Comparison of ENCODE assay signal across 8 cellular contexts in genomic region chr22:30302810-30303138, GRCh38. TPM values are rescaled to one million over a fixed set of nuclear protein-coding genes. Genes with fewer than 3 reads are reported as not detected.
A peak's percentile ranks its signal among the peaks of the same experiment; 100 is the strongest.
DNase-seq lines count a peak whose midpoint lies in the region; ATAC-seq and TF ChIP-seq lines count a peak whose summit lies in the region.
"Had no signal": no experiment of that assay in that cellular context is flagged by ENCODE, and none has a peak within 500 bp of the region (broad histone marks: within the 10 kb centered on the region; RNA-seq: fewer than 3 reads in every experiment).

No MANE protein-coding gene starts in this region.

- H3K27ac ChIP-seq in HL-60 (replicated peaks) (peak overlapping the region; percentile 50), trophoblast cell (ENCODE audit: low read depth, low read length) (peak overlapping the region; percentile 82)

- no peak overlapping the region for H4K12ac ChIP-seq in trophoblast cell (ENCODE audit: low read depth, low read length)

- H3K27me3 ChIP-seq in HL-60 (ENCODE audit: insufficient read depth, poor library complexity, severe bottlenecking) (no peaks in the 10 kb centered on the region), trophoblast cell (ENCODE audit: insufficient read depth, low read length) (no peaks in the 10 kb centered on the region)

- no CpG with 5 or more reads among the region's 5 CpGs for WGBS in trophoblast cell (ENCODE audit: extremely low coverage, insufficient coverage, insufficient read length)

- H3K4me2 ChIP-seq in trophoblast cell (ENCODE audit: low read length) = no peak overlapping the region

- peak overlapping the region; percentile 12 for H2BK120ac ChIP-seq in trophoblast cell (ENCODE audit: insufficient read depth, low read length, poor library complexity)

- ATAC-seq in GM21447 (IDR thresholded peaks at IDR 0.05; ENCODE audit: unreplicated experiment) = no peak

- no peaks in the 10 kb centered on the region for H3K9me3 ChIP-seq in trophoblast cell (ENCODE audit: insufficient read depth, low read depth, low read length)

- no peak for DNase-seq in HL-60 (ENCODE audit: low read depth in 1 of 2, low spot score in 1 of 2)
- peak; percentile 70 for DNase-seq in amniotic epithelial cell (ENCODE audit: low read depth)
- DNase-seq in trophoblast cell = peak; percentile 62 to 74
- no peak for DNase-seq in HUDEP-2 (lab: John Stamatoyannopoulos, UW; ENCODE audit: unreplicated experiment in 76 of 76)
- DNase-seq in GM19240 (ENCODE audit: insufficient read length, low spot score) = no peak
- DNase-seq: NCI-H1417 treated with DMSO at 0.1 percent for 48 hours, T-helper 9 cell had no signal

- TF ChIP-seq CTCF in HL-60 (IDR thresholded peaks at IDR 0.05; ENCODE audit: insufficient read depth, low read length) = no peak

- peaks cover 58 to 74% of the 10 kb centered on the region in 2 experiments for H3K4me1 ChIP-seq in trophoblast cell (ENCODE audit: control insufficient read depth in 1 of 2, insufficient read depth in 2 of 2, low read length in 2 of 2)

- H3K18ac ChIP-seq in trophoblast cell (ENCODE audit: low read length) = peak overlapping the region; percentile 15

- H3K79me1 ChIP-seq in trophoblast cell (ENCODE audit: low read length) = peaks cover 44% of the 10 kb centered on the region

- peak overlapping the region; percentile 24 for H2AK5ac ChIP-seq in trophoblast cell (ENCODE audit: low read length)

- H2AFZ ChIP-seq in trophoblast cell (ENCODE audit: insufficient read depth, low read length, poor library complexity) = no peak overlapping the region

- H4K8ac ChIP-seq in trophoblast cell (ENCODE audit: low read depth, low read length) = peak overlapping the region; percentile 12

- H3K79me2 ChIP-seq in trophoblast cell (ENCODE audit: control insufficient read depth, insufficient read depth, low read length, poor library complexity) = peaks cover 23% of the 10 kb centered on the region

- H2BK5ac ChIP-seq in trophoblast cell (ENCODE audit: low read depth, low read length, poor library complexity) = peak overlapping the region; percentile 44

- H3K4me3 ChIP-seq in HL-60 (replicated peaks; ENCODE audit: insufficient read depth, low read length) (no peak overlapping the region), trophoblast cell (ENCODE audit: low read depth, low read length) (no peak overlapping the region)

- H3K9ac ChIP-seq in trophoblast cell (ENCODE audit: low read length) = no peak overlapping the region

- H3K4ac ChIP-seq in trophoblast cell (ENCODE audit: low read depth, low read length) = peak overlapping the region; percentile 18

- peak overlapping the region; percentile 4 for H2BK12ac ChIP-seq in trophoblast cell (ENCODE audit: low read length)

- H3K36me3 ChIP-seq in trophoblast cell (ENCODE audit: control insufficient read depth in 1 of 2, insufficient read depth in 2 of 2, low read length in 2 of 2) = peaks cover 47 to 56% of the 10 kb centered on the region in 2 experiments

- no peak overlapping the region for H3K23ac ChIP-seq in trophoblast cell (ENCODE audit: low read length)

- H4K91ac ChIP-seq in trophoblast cell (ENCODE audit: low read depth, low read length) = peak overlapping the region; percentile 61

- H3K14ac ChIP-seq in trophoblast cell (ENCODE audit: low read length) = peak overlapping the region; percentile 27

RNA-seq across cellular contexts. Expression of gene CASTOR1, which starts 13.5 kb away (rescaled TPM):
- 41.1 and 44.2 TPM in 2 replicates for polyA plus RNA-seq in trophoblast cell (2013)

RNA-seq across cellular contexts. Expression of gene TBC1D10A, which starts 24.0 kb away (rescaled TPM):
- polyA plus RNA-seq in trophoblast cell (2013) = 43.9 and 46.1 TPM in 2 replicates

RNA-seq across cellular contexts. Expression of gene OSM, which starts 36.1 kb away (rescaled TPM):
- 0.19 and 0.25 TPM in 2 replicates for polyA plus RNA-seq in trophoblast cell (2013)

RNA-seq across cellular contexts. Expression of gene SF3A1, which starts 53.9 kb away (rescaled TPM):
- 188 and 193 TPM in 2 replicates for polyA plus RNA-seq in trophoblast cell (2013)

RNA-seq across cellular contexts. Expression of gene CCDC157, which starts 54.0 kb away (rescaled TPM):
- 1.8 and 2.1 TPM in 2 replicates for polyA plus RNA-seq in trophoblast cell (2013)

Comparison
In these comparisons a context has a peak if more than half of its experiments do, and no peak if none do; other contexts are left out.
1. DNase-seq: peak in amniotic epithelial cell (single experiment) and trophoblast cell (2 of 2); none in HL-60 (0 of 2), HUDEP-2 (0 of 76) and GM19240 (single experiment).